Comparison of ENCODE assay signal across 10 cellular contexts in the genomic region with DNA sequence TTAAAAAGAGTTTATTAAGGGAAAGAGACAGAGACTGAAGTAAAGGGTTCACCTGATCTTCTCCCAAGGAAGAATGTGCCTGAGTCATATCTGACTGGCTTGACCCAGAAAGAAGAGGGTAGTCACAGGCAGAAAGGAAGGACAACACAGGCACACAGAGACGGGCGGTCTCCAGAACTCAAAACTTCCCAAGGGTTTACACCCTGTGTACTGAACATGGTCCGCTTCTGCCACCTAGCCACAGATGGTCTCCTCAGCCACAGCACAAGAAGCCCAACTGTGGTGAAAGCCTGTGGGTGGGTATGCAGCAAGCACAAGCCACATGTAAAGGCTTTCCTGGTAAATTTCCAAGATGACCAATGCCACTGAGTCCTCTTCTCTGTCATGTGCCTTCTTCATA. TPM values are rescaled to one million over a fixed set of nuclear protein-coding genes. Genes with fewer than 3 reads are reported as not detected.
A peak's percentile ranks its signal among the peaks of the same experiment; 100 is the strongest.
DNase-seq lines count a peak whose midpoint lies in the region; ATAC-seq, FAIRE-seq and TF ChIP-seq lines count a peak whose summit lies in the region.
"Had no signal": no experiment of that assay in that cellular context is flagged by ENCODE, and none has a peak within 500 bp of the region (broad histone marks: within the 10 kb centered on the region; RNA-seq: fewer than 3 reads in every experiment).

No MANE protein-coding gene starts in this region.

- no peaks in the 10 kb centered on the region for H3K9me3 ChIP-seq in endothelial cell of umbilical vein (replicated peaks; ENCODE audit: control insufficient read depth, insufficient read depth, low read length)
- no peaks in the 10 kb centered on the region for H3K9me3 ChIP-seq in osteoblast (ENCODE audit: low read depth, low read length)
- H3K9me3 ChIP-seq: uterus had no signal

- no peak overlapping the region for H3K27ac Mint-ChIP-seq in activated CD4-positive, alpha-beta T cell treated with anti-CD3 and anti-CD28 coated beads, Interleukin-2, amount 10 ng/mL, durations not matched to agents 24 days and 14 days

- H4K20me1 ChIP-seq in endothelial cell of umbilical vein (replicated peaks; ENCODE audit: control insufficient read depth, extremely low read depth, insufficient read depth, low read length) = no peaks in the 10 kb centered on the region
- H4K20me1 ChIP-seq in osteoblast (ENCODE audit: insufficient read depth, low read length) = no peaks in the 10 kb centered on the region

- no peak overlapping the region for H3K9ac ChIP-seq in endothelial cell of umbilical vein (replicated peaks; ENCODE audit: extremely low read depth, insufficient read depth, low read length)

- H3K79me2 ChIP-seq in endothelial cell of umbilical vein (ENCODE audit: control insufficient read depth, insufficient read depth, low read length) = no peaks in the 10 kb centered on the region
- no peaks in the 10 kb centered on the region for H3K79me2 ChIP-seq in osteoblast (ENCODE audit: insufficient read depth, low read length)

- no peak for ATAC-seq in GM21529 (IDR thresholded peaks at IDR 0.05; ENCODE audit: unreplicated experiment)

- H3K4me1 ChIP-seq in endothelial cell of umbilical vein (ENCODE audit: control insufficient read depth, extremely low read depth, insufficient read depth, low read length) (no peaks in the 10 kb centered on the region), osteoblast (ENCODE audit: insufficient read depth, low read length) (peaks cover 4% of the 10 kb centered on the region)
- H3K4me1 ChIP-seq: uterus had no signal

- peaks cover 2% of the 10 kb centered on the region for H3K4me1 Mint-ChIP-seq in activated CD4-positive, alpha-beta T cell treated with anti-CD3 and anti-CD28 coated beads, Interleukin-2, amount 10 ng/mL, durations not matched to agents 24 days and 14 days

- intact Hi-C loops in endothelial cell of umbilical vein (cut with micrococcal nuclease) = no loop called here
- intact Hi-C loops in activated CD4-positive, alpha-beta T cell treated with anti-CD3 and anti-CD28 coated beads, Interleukin-2, amount 10 ng/mL, durations not matched to agents 24 days and 14 days (cut with micrococcal nuclease) = no loop called here

- peaks cover 0 to 2% of the 10 kb centered on the region in 2 experiments for H3K27me3 ChIP-seq in endothelial cell of umbilical vein (ENCODE audit: control insufficient read depth in 2 of 2, insufficient read depth in 2 of 2, low read length in 2 of 2)
- H3K27me3 ChIP-seq in osteoblast (ENCODE audit: insufficient read depth, low read length) = peaks cover 3% of the 10 kb centered on the region
- H3K27me3 ChIP-seq: uterus had no signal

- no peak for TF ChIP-seq POLR2A in endothelial cell of umbilical vein (IDR thresholded peaks at IDR 0.05; ENCODE audit: low read depth, low read length)

- no peak overlapping the region for H2AFZ ChIP-seq in endothelial cell of umbilical vein (ENCODE audit: low read depth, low read length)
- H2AFZ ChIP-seq in osteoblast (ENCODE audit: low read length) = no peak overlapping the region

- no peaks in the 10 kb centered on the region for H3K27me3 Mint-ChIP-seq in activated CD4-positive, alpha-beta T cell treated with anti-CD3 and anti-CD28 coated beads, Interleukin-2, amount 10 ng/mL, durations not matched to agents 24 days and 14 days

- H3K4me2 ChIP-seq in endothelial cell of umbilical vein (ENCODE audit: insufficient read depth, low read length) (no peak overlapping the region), osteoblast (ENCODE audit: insufficient read depth, low read length) (no peak overlapping the region)

- TF ChIP-seq CTCF in endothelial cell of umbilical vein (IDR thresholded peaks at IDR 0.05; ENCODE audit: extremely low read depth in 1 of 2, insufficient read depth in 1 of 2, low read depth in 1 of 2, low read length in 2 of 2) (peak in 1 of 2 donors; percentile 18), osteoblast (IDR thresholded peaks at IDR 0.05; ENCODE audit: extremely low read depth, low read depth, low read length) (peak; percentile 47)

- H3K4me3 Mint-ChIP-seq in activated CD4-positive, alpha-beta T cell treated with anti-CD3 and anti-CD28 coated beads, Interleukin-2, amount 10 ng/mL, durations not matched to agents 24 days and 14 days = no peak overlapping the region

- DNase-seq in ELF-1 (ENCODE audit: low read depth, low spot score) = peak; percentile 36
- peak; percentile 31 for DNase-seq in NCI-H524 treated with DMSO at 0.1 percent for 48 hours (lab: John Stamatoyannopoulos, UW)
- peak; percentile 37 for DNase-seq in endothelial cell of umbilical vein (ENCODE audit: low read depth, low spot score)
- DNase-seq in osteoblast (ENCODE audit: insufficient read length, low spot score, missing footprints) = peak; percentile 61
- no peak for DNase-seq in NOMO-1 treated with dmso at 0.1 percent for 144 hours (lab: John Stamatoyannopoulos, UW; ENCODE audit: unreplicated experiment)
- DNase-seq in activated CD4-positive, alpha-beta T cell treated with anti-CD3 and anti-CD28 coated beads, Interleukin-2, amount 10 ng/mL, durations not matched to agents 24 days and 14 days = no peak
- DNase-seq in SW 1271 (lab: John Stamatoyannopoulos, UW) = no peak
- DNase-seq: stimulated activated CD4-positive, alpha-beta T cell treated with anti-CD3 and anti-CD28 coated beads, Interleukin-12 subunit alpha, Interleukin-12 subunit beta, amount 100 ng/mL, for 4 hours; uterus had no signal

- no TSS peak for BruUV-seq in endothelial cell of umbilical vein (replicated peaks; lab: Mats Ljungman, UMichigan)

- H3K36me3 ChIP-seq in endothelial cell of umbilical vein (ENCODE audit: control insufficient read depth in 2 of 2, extremely low read depth in 1 of 2, insufficient read depth in 2 of 2, low read length in 2 of 2) (no peaks in the 10 kb centered on the region), osteoblast (ENCODE audit: insufficient read depth, low read length) (no peaks in the 10 kb centered on the region)
- H3K36me3 ChIP-seq: uterus had no signal

- no peaks in the 10 kb centered on the region for H3K9me3 Mint-ChIP-seq in activated CD4-positive, alpha-beta T cell treated with anti-CD3 and anti-CD28 coated beads, Interleukin-2, amount 10 ng/mL, durations not matched to agents 24 days and 14 days

- FAIRE-seq in endothelial cell of umbilical vein (lab: Jason Lieb, UNC) = peak; percentile 59

- no peak overlapping the region for H3K27ac ChIP-seq in endothelial cell of umbilical vein (ENCODE audit: insufficient read depth, low read depth, low read length)
- no peak overlapping the region for H3K27ac ChIP-seq in osteoblast (ENCODE audit: low read depth, low read length)
- H3K27ac ChIP-seq: uterus had no signal

- CTCF ChIA-PET in endothelial cell of umbilical vein (lab: Charles Lee) = interaction anchor here (4.2 kb wide), 1 partner anchor 127 kb away, joined by 20 read pairs; no protein-coding TSS in a partner anchor

- dilution Hi-C loops in endothelial cell of umbilical vein (cut with MboI; ENCODE audit: extremely low pct_ligation_motif_present, low sequenced_read_pairs) = no loop called here

- H3K9me1 ChIP-seq in endothelial cell of umbilical vein (replicated peaks; ENCODE audit: control insufficient read depth, extremely low read depth, insufficient read depth, low read length) = no peaks in the 10 kb centered on the region

- H3K4me3 ChIP-seq in endothelial cell of umbilical vein (replicated peaks in 1 of 3; ENCODE audit: insufficient read depth in 1 of 3, low read depth in 1 of 3, low read length in 3 of 3) = no peak overlapping the region
- no peak overlapping the region for H3K4me3 ChIP-seq in osteoblast (ENCODE audit: insufficient read depth, low read length)
- H3K4me3 ChIP-seq: uterus had no signal

- POLR2A ChIA-PET in endothelial cell of umbilical vein (lab: Charles Lee) = no interaction called here

- peaks cover 3% of the 10 kb centered on the region for H3K36me3 Mint-ChIP-seq in activated CD4-positive, alpha-beta T cell treated with anti-CD3 and anti-CD28 coated beads, Interleukin-2, amount 10 ng/mL, durations not matched to agents 24 days and 14 days (ENCODE audit: low read depth)

RNA-seq across cellular contexts. Expression of a gene that starts 17.2 kb away (rescaled TPM):
- total RNA-seq in endothelial cell of umbilical vein = 0.20 and 0.32 TPM in 2 replicates
- polyA plus RNA-seq in endothelial cell of umbilical vein = 0.11 and 0.14 TPM in 2 replicates
- 0.01 and 0.08 TPM in 2 replicates for polyA plus RNA-seq in endothelial cell of umbilical vein (2011; cell fraction: cytosol; rRNA removed)
- 0.59 and 0.72 TPM in 2 replicates for polyA plus RNA-seq in endothelial cell of umbilical vein (2011; cell fraction: nucleus; rRNA removed)
- 0.05 TPM in 1 of 2 replicates, not detected in the other for polyA plus RNA-seq in endothelial cell of umbilical vein (2012)
- polyA minus RNA-seq in endothelial cell of umbilical vein = not detected in 2 replicates
- not detected for polyA minus RNA-seq in endothelial cell of umbilical vein (2011; cell fraction: cytosol; rRNA and poly(A)+ RNA removed)
- 0.19 and 0.24 TPM in 2 replicates for polyA minus RNA-seq in endothelial cell of umbilical vein (2011; cell fraction: nucleus; rRNA and poly(A)+ RNA removed)
- total RNA-seq in osteoblast = under 0.01 TPM in 1 of 2 replicates, not detected in the other
- total RNA-seq in activated CD4-positive, alpha-beta T cell treated with anti-CD3 and anti-CD28 coated beads, Interleukin-2, amount 10 ng/mL, durations not matched to agents 24 days and 14 days = 0.88 and 1.2 TPM in 2 replicates

RNA-seq across cellular contexts. Expression of a gene that starts 20.4 kb away (rescaled TPM):
- total RNA-seq in endothelial cell of umbilical vein = not detected in 2 replicates
- polyA plus RNA-seq in endothelial cell of umbilical vein = not detected in 2 replicates
- polyA plus RNA-seq in endothelial cell of umbilical vein (2011; cell fraction: cytosol; rRNA removed) = not detected in 2 replicates
- not detected in 2 replicates for polyA plus RNA-seq in endothelial cell of umbilical vein (2011; cell fraction: nucleus; rRNA removed)
- not detected in 2 replicates for polyA plus RNA-seq in endothelial cell of umbilical vein (2012)
- not detected in 2 replicates for polyA minus RNA-seq in endothelial cell of umbilical vein
- polyA minus RNA-seq in endothelial cell of umbilical vein (2011; cell fraction: cytosol; rRNA and poly(A)+ RNA removed) = not detected
- polyA minus RNA-seq in endothelial cell of umbilical vein (2011; cell fraction: nucleus; rRNA and poly(A)+ RNA removed) = not detected in 2 replicates
- total RNA-seq in osteoblast = not detected in 2 replicates
- not detected in 2 replicates for total RNA-seq in activated CD4-positive, alpha-beta T cell treated with anti-CD3 and anti-CD28 coated beads, Interleukin-2, amount 10 ng/mL, durations not matched to agents 24 days and 14 days
- total RNA-seq: uterus had no signal

RNA-seq across cellular contexts. Expression of a gene that starts 31.2 kb away (rescaled TPM):
- total RNA-seq in endothelial cell of umbilical vein (not detected in 2 replicates), osteoblast (not detected in 2 replicates)
- polyA plus RNA-seq in endothelial cell of umbilical vein = not detected in 2 replicates
- not detected in 2 replicates for polyA plus RNA-seq in endothelial cell of umbilical vein (2011; cell fraction: cytosol; rRNA removed)
- polyA plus RNA-seq in endothelial cell of umbilical vein (2011; cell fraction: nucleus; rRNA removed) = not detected in 2 replicates
- polyA plus RNA-seq in endothelial cell of umbilical vein (2012) = not detected in 2 replicates
- polyA minus RNA-seq in endothelial cell of umbilical vein = not detected in 2 replicates
- polyA minus RNA-seq in endothelial cell of umbilical vein (2011; cell fraction: cytosol; rRNA and poly(A)+ RNA removed) = not detected
- not detected in 2 replicates for polyA minus RNA-seq in endothelial cell of umbilical vein (2011; cell fraction: nucleus; rRNA and poly(A)+ RNA removed)
- total RNA-seq in activated CD4-positive, alpha-beta T cell treated with anti-CD3 and anti-CD28 coated beads, Interleukin-2, amount 10 ng/mL, durations not matched to agents 24 days and 14 days = not detected in 2 replicates
- total RNA-seq: uterus had no signal

RNA-seq across cellular contexts. Expression of a gene that starts 50.3 kb away (rescaled TPM):
- total RNA-seq in endothelial cell of umbilical vein (11.1 and 13.0 TPM in 2 replicates), osteoblast (7.2 and 7.7 TPM in 2 replicates)
- 3.5 and 5.2 TPM in 2 replicates for polyA plus RNA-seq in endothelial cell of umbilical vein
- 5.1 and 5.5 TPM in 2 replicates for polyA plus RNA-seq in endothelial cell of umbilical vein (2011; cell fraction: cytosol; rRNA removed)
- 3.7 and 5.2 TPM in 2 replicates for polyA plus RNA-seq in endothelial cell of umbilical vein (2011; cell fraction: nucleus; rRNA removed)
- 11.9 and 14.2 TPM in 2 replicates for polyA plus RNA-seq in endothelial cell of umbilical vein (2012)
- polyA minus RNA-seq in endothelial cell of umbilical vein = 2.9 and 4.5 TPM in 2 replicates
- 6.7 TPM for polyA minus RNA-seq in endothelial cell of umbilical vein (2011; cell fraction: cytosol; rRNA and poly(A)+ RNA removed)
- 6.5 and 8.1 TPM in 2 replicates for polyA minus RNA-seq in endothelial cell of umbilical vein (2011; cell fraction: nucleus; rRNA and poly(A)+ RNA removed)
- total RNA-seq in activated CD4-positive, alpha-beta T cell treated with anti-CD3 and anti-CD28 coated beads, Interleukin-2, amount 10 ng/mL, durations not matched to agents 24 days and 14 days = 30.7 and 31.7 TPM in 2 replicates

RNA-seq across cellular contexts. Expression of a gene that starts 50.9 kb away (rescaled TPM):
- total RNA-seq in endothelial cell of umbilical vein (29.0 and 30.9 TPM in 2 replicates), osteoblast (8.0 and 9.4 TPM in 2 replicates)
- 12.2 and 13.1 TPM in 2 replicates for polyA plus RNA-seq in endothelial cell of umbilical vein
- 12.0 and 13.9 TPM in 2 replicates for polyA plus RNA-seq in endothelial cell of umbilical vein (2011; cell fraction: cytosol; rRNA removed)
- polyA plus RNA-seq in endothelial cell of umbilical vein (2011; cell fraction: nucleus; rRNA removed) = 22.6 and 23.4 TPM in 2 replicates
- polyA plus RNA-seq in endothelial cell of umbilical vein (2012) = 26.5 and 36.0 TPM in 2 replicates
- polyA minus RNA-seq in endothelial cell of umbilical vein = 62.7 and 69.5 TPM in 2 replicates
- 11.5 TPM for polyA minus RNA-seq in endothelial cell of umbilical vein (2011; cell fraction: cytosol; rRNA and poly(A)+ RNA removed)
- polyA minus RNA-seq in endothelial cell of umbilical vein (2011; cell fraction: nucleus; rRNA and poly(A)+ RNA removed) = 15.5 and 23.9 TPM in 2 replicates
- 31.2 TPM in 2 replicates for total RNA-seq in activated CD4-positive, alpha-beta T cell treated with anti-CD3 and anti-CD28 coated beads, Interleukin-2, amount 10 ng/mL, durations not matched to agents 24 days and 14 days

Comparison
In these comparisons a context has a peak if more than half of its experiments do, and no peak if none do; other contexts are left out.
1. DNase-seq: peak in ELF-1 (single experiment), NCI-H524 treated with DMSO at 0.1 percent for 48 hours (single experiment), endothelial cell of umbilical vein (single experiment) and osteoblast (single experiment); none in NOMO-1 treated with dmso at 0.1 percent for 144 hours (single experiment), activated CD4-positive, alpha-beta T cell treated with anti-CD3 and anti-CD28 coated beads, Interleukin-2, amount 10 ng/mL, durations not matched to agents 24 days and 14 days (single experiment) and SW 1271 (0 of 2).